In the genomic region with DNA sequence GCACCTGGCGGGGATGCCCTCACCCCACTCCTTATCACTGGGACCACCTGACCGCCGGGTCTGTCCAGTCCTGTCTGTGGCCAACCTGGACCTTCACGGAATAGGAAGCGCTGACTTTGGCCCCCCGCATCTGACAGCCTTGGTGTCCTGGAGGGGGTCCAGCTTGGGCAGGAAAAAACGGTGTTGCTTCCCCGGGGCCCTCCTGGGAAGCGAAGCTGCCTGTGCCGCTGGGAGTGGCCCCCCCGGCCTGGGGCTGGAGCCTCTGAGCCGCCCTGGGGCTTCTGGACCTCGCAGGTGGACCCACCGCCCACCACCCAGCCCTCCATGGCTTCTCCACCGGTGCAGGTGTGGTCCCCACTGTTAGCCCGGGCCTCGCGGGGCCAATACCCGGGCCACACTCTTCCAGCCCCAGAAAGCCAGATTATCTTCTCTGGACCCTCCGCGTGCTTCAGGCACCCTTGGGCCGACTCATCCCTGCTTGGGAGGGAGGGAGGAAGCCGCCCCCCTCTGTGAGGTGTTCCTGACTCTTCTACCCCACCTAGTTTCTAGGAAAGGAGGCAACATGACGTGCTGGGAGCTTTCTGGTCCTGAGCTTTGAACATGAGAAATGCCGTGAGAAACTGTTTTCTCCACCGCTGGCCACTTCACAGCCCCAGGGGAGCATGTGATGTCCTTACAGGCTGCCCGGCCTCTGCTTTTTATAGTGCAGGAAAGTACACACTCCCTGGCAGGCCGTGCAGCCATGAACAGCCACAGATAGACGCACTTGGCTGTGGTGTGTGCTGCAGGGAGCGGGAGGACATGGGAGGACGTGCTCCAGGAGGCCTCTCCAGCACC, we compare ENCODE assay signal across 8 cellular contexts. TPM values are rescaled to one million over a fixed set of nuclear protein-coding genes. Genes with fewer than 3 reads are reported as not detected.
A peak's percentile ranks its signal among the peaks of the same experiment; 100 is the strongest.
DNase-seq lines count a peak whose midpoint lies in the region; ATAC-seq and TF ChIP-seq lines count a peak whose summit lies in the region.

No MANE protein-coding gene starts in this region.

- H3K79me2 ChIP-seq in PC-3 (ENCODE audit: low read length) = no peaks in the 10 kb centered on the region

- H3K27ac ChIP-seq in PC-3 (ENCODE audit: low read length) = peak overlapping the region; percentile 51

- peak overlapping the region; percentile 34 to 94 for H3K4me3 Mint-ChIP-seq in CD14-positive monocyte

- H3K36me3 ChIP-seq in PC-3 (ENCODE audit: low read depth, low read length) (no peaks in the 10 kb centered on the region), neuron (ENCODE audit: insufficient read depth, low read length) (no peaks in the 10 kb centered on the region)

- DNase-seq in CD14-positive monocyte (ENCODE audit: low spot score) (no peak), PC-3 (peak; percentile 54), fibroblast of pulmonary artery (ENCODE audit: low read depth) (peak; percentile 45), RKO (ENCODE audit: low spot score) (no peak)
- no peak for DNase-seq in stimulated activated CD4-positive, alpha-beta T cell treated with anti-CD3 and anti-CD28 coated beads, Interleukin-1b, Interleukin-23, amount 100 ng/mL, for 48 hours
- DNase-seq in central memory CD4-positive, alpha-beta T cell = no peak

- peaks cover 0 to 18% (median 5%) of the 10 kb centered on the region in 7 donors for H3K9me3 Mint-ChIP-seq in CD14-positive monocyte

- H3K4me1 ChIP-seq in PC-3 (ENCODE audit: insufficient read depth, low read length) (peaks cover 57% of the 10 kb centered on the region), neuron (ENCODE audit: insufficient read depth, low read length) (peaks cover 9% of the 10 kb centered on the region)

- POLR2A ChIA-PET in PC-3 (lab: Charles Lee; ENCODE audit: unreplicated experiment) = interaction anchor here (1.0 kb wide), 1 partner anchor 29 kb away, joined by 8 read pairs; no protein-coding TSS in a partner anchor

- H3K9me3 ChIP-seq in PC-3 (ENCODE audit: low read length) (no peaks in the 10 kb centered on the region), neuron (ENCODE audit: low read length) (peaks cover 2% of the 10 kb centered on the region)

- intact Hi-C loops in CD14-positive monocyte (cut with micrococcal nuclease) = no loop called here
- intact Hi-C loops in PC-3 (cut with micrococcal nuclease) = no loop called here

- BruUV-seq in PC-3 (replicated peaks; lab: Mats Ljungman, UMichigan) = TSS peak; percentile 71

- H3K4me3 ChIP-seq in PC-3 (ENCODE audit: low read length) = peak overlapping the region; percentile 80
- H3K4me3 ChIP-seq in fibroblast of pulmonary artery (replicated peaks; ENCODE audit: low read depth, low read length) = peak overlapping the region; percentile 86
- H3K4me3 ChIP-seq in neuron (ENCODE audit: low read length) = peak overlapping the region; percentile 47

- peak overlapping the region; percentile 68 for H3K9ac ChIP-seq in PC-3 (ENCODE audit: low read length)

- peak overlapping the region; percentile 97 for H3K4me2 ChIP-seq in PC-3 (ENCODE audit: low read length)

- peaks cover 13% of the 10 kb centered on the region for H3K4me1 Mint-ChIP-seq in CD14-positive monocyte

- ATAC-seq in PC-3 = peak; percentile 14
- no peak for ATAC-seq in GM21390 (IDR thresholded peaks at IDR 0.05; ENCODE audit: unreplicated experiment)

- H2AFZ ChIP-seq in PC-3 (ENCODE audit: low read length) (peak overlapping the region; percentile 94), neuron (ENCODE audit: low read depth, low read length) (no peak overlapping the region)

- no peaks in the 10 kb centered on the region for H4K20me1 ChIP-seq in PC-3 (ENCODE audit: low read length)

- H3F3A ChIP-seq in PC-3 (ENCODE audit: low read length, unreplicated experiment) = no peaks in the 10 kb centered on the region

- no peaks in the 10 kb centered on the region for H3K9me2 ChIP-seq in PC-3 (replicated peaks; ENCODE audit: low read length)

- H3K27me3 Mint-ChIP-seq in CD14-positive monocyte (ENCODE audit: low read depth in 3 of 3) = peaks cover 85 to 99% (median 91%) of the 10 kb centered on the region in 3 donors

- H3K27ac Mint-ChIP-seq in CD14-positive monocyte = peak overlapping the region in 1 of 7 donors; percentile 69

- H3K27me3 ChIP-seq in PC-3 (ENCODE audit: low read length) = no peaks in the 10 kb centered on the region
- H3K27me3 ChIP-seq in neuron (ENCODE audit: insufficient read depth, low read length) = peaks cover 90% of the 10 kb centered on the region

- H3K36me3 Mint-ChIP-seq in CD14-positive monocyte = peaks cover 3 to 4% of the 10 kb centered on the region in 2 donors

- TF ChIP-seq CTCF in CD14-positive monocyte (IDR thresholded peaks at IDR 0.05) = no peak
- no peak for TF ChIP-seq CTCF in PC-3 (conservative IDR thresholded peaks at IDR 0.05; ENCODE audit: low read depth, low read length)
- no peak for TF ChIP-seq CTCF in fibroblast of pulmonary artery (IDR thresholded peaks at IDR 0.05; ENCODE audit: low read length, missing control alignments)

- CTCF ChIA-PET in PC-3 (lab: Charles Lee) = interaction anchor here (2.5 kb wide), 1 partner anchor 21 kb away, joined by 22 read pairs; no protein-coding TSS in a partner anchor

RNA-seq across cellular contexts. Expression of a gene that starts 1.1 kb away (rescaled TPM):
- polyA plus RNA-seq in CD14-positive monocyte = not detected
- total RNA-seq in PC-3 (2014; rRNA removed) = 18.6 and 21.0 TPM in 2 replicates

RNA-seq across cellular contexts. Expression of a gene that starts 15.6 kb away (rescaled TPM):
- polyA plus RNA-seq in CD14-positive monocyte = 10 to 100 TPM; 10.6 to 14.3 TPM
- total RNA-seq in PC-3 (2014; rRNA removed) = 191 and 220 TPM in 2 replicates

RNA-seq across cellular contexts. Expression of a gene that starts 45.4 kb away (rescaled TPM):
- polyA plus RNA-seq in CD14-positive monocyte = 10 to 100 TPM; 11.7 to 12.0 TPM
- total RNA-seq in PC-3 (2014; rRNA removed) = 72.4 and 121 TPM in 2 replicates

RNA-seq across cellular contexts. Expression of a gene that starts 49.5 kb away (rescaled TPM):
- polyA plus RNA-seq in CD14-positive monocyte = 1 to 10 TPM; 2.6 to 3.0 TPM
- 34.5 and 58.1 TPM in 2 replicates for total RNA-seq in PC-3 (2014; rRNA removed)

Comparison
In these comparisons a context has a peak if more than half of its experiments do, and no peak if none do; other contexts are left out.
1. DNase-seq: peak in PC-3 (single experiment) and fibroblast of pulmonary artery (single experiment); none in CD14-positive monocyte (single experiment), RKO (single experiment), stimulated activated CD4-positive, alpha-beta T cell treated with anti-CD3 and anti-CD28 coated beads, Interleukin-1b, Interleukin-23, amount 100 ng/mL, for 48 hours (single experiment) and central memory CD4-positive, alpha-beta T cell (single experiment).
2. Peak in every context shown above with its lines, with median percentiles within 50 percentile points of each other: H3K4me3 ChIP-seq.